9 cellular contexts compared by ENCODE assay signal in genomic region chr17:78873519-78874340, GRCh38. TPM values are rescaled to one million over a fixed set of nuclear protein-coding genes. Genes with fewer than 3 reads are reported as not detected.
DNase-seq lines count a peak whose midpoint lies in the region; ATAC-seq, FAIRE-seq and TF ChIP-seq lines count a peak whose summit lies in the region.
"Had no signal": no experiment of that assay in that cellular context is flagged by ENCODE, and none has a peak within 500 bp of the region (broad histone marks: within the 10 kb centered on the region; RNA-seq: fewer than 3 reads in every experiment).

No MANE protein-coding gene starts in this region.

- DNase-seq in HTR-8/SVneo (ENCODE audit: insufficient read length, low spot score) (peak; percentile 54), T1000 (lab: John Stamatoyannopoulos, UW) (peak; percentile 29), left ventricle myocardium inferior (peak; percentile 57), NCI-H1436 (lab: John Stamatoyannopoulos, UW) (no peak)
- no peak for DNase-seq in activated CD4-positive, CD25-positive, alpha-beta regulatory T cell treated with anti-CD3 and anti-CD28 coated beads, Interleukin-2, amount 50 U/mL, for 72 hours
- DNase-seq: stimulated activated CD4-positive, alpha-beta T cell treated with anti-CD3 and anti-CD28 coated beads, Interleukin-1b, Interleukin-23, amount 100 ng/mL, for 48 hours had no signal

- H3K27me3 ChIP-seq in left ventricle myocardium inferior (ENCODE audit: low read depth) (no peaks in the 10 kb centered on the region), stomach smooth muscle (ENCODE audit: control insufficient read depth in 1 of 2, insufficient read depth in 2 of 2, low read length in 2 of 2) (no peaks in the 10 kb centered on the region)

- H3K4me1 ChIP-seq in left ventricle myocardium inferior (peaks cover 65% of the 10 kb centered on the region), stomach smooth muscle (ENCODE audit: control insufficient read depth, insufficient read depth, low read length) (peaks cover 19% of the 10 kb centered on the region)

- no peak for TF ChIP-seq CTCF in left ventricle myocardium inferior (IDR thresholded peaks at IDR 0.05; ENCODE audit: borderline replicate concordance)

- intact Hi-C loops in left ventricle myocardium inferior (cut with micrococcal nuclease) = no loop called here

- H3K4me3 ChIP-seq in left ventricle myocardium inferior = peak overlapping the region; percentile 29
- H3K4me3 ChIP-seq in stomach smooth muscle (ENCODE audit: low read length in 2 of 2) = no peak overlapping the region

- ATAC-seq in HG03565 (IDR thresholded peaks at IDR 0.05; ENCODE audit: unreplicated experiment) (no peak), HG03025 (IDR thresholded peaks at IDR 0.05; ENCODE audit: low FRiP score, unreplicated experiment) (no peak)

- FAIRE-seq in HTR-8/SVneo (lab: Jason Lieb, UNC) = peak; percentile 67

- H3K9ac ChIP-seq in stomach smooth muscle (ENCODE audit: low read length in 2 of 2) = no peak overlapping the region

- H3K27ac ChIP-seq in left ventricle myocardium inferior (replicated peaks) = peak overlapping the region; percentile 99
- peak overlapping the region; percentile 24 for H3K27ac ChIP-seq in stomach smooth muscle (ENCODE audit: low read length)

- H3K9me3 ChIP-seq in left ventricle myocardium inferior (replicated peaks) (no peaks in the 10 kb centered on the region), stomach smooth muscle (ENCODE audit: control insufficient read depth in 2 of 2, low read length in 2 of 2) (no peaks in the 10 kb centered on the region)

- H3K36me3 ChIP-seq in left ventricle myocardium inferior (peaks cover 46% of the 10 kb centered on the region), stomach smooth muscle (ENCODE audit: control insufficient read depth in 2 of 2, insufficient read depth in 2 of 2, low read length in 2 of 2) (peaks cover 15 to 26% of the 10 kb centered on the region in 2 donors)

RNA-seq across cellular contexts. Expression of gene CEP295NL, which starts 29.3 kb away (rescaled TPM):
- total RNA-seq in left ventricle myocardium inferior = 0.55 TPM

RNA-seq across cellular contexts. Expression of gene USP36, which starts 33.1 kb away (rescaled TPM):
- 19.4 TPM for total RNA-seq in left ventricle myocardium inferior

RNA-seq across cellular contexts. Expression of gene TIMP2, which starts 51.5 kb away (rescaled TPM):
- total RNA-seq in left ventricle myocardium inferior = 91.8 TPM

Comparison
In these comparisons a context has a peak if more than half of its experiments do, and no peak if none do; other contexts are left out.
1. DNase-seq: peak in HTR-8/SVneo (single experiment), T1000 (single experiment) and left ventricle myocardium inferior (single experiment); none in activated CD4-positive, CD25-positive, alpha-beta regulatory T cell treated with anti-CD3 and anti-CD28 coated beads, Interleukin-2, amount 50 U/mL, for 72 hours (single experiment) and NCI-H1436 (single experiment).